Comparison of ENCODE assay signal across 8 cellular contexts in genomic region chr16:180101-180920, GRCh38. TPM values are rescaled to one million over a fixed set of nuclear protein-coding genes. Genes with fewer than 3 reads are reported as not detected.
DNase-seq lines count a peak whose midpoint lies in the region; ATAC-seq and TF ChIP-seq lines count a peak whose summit lies in the region.

TSS of gene HBQ1 (plus strand) at chr16:180459. CDS start at chr16:180487, 28 bp downstream.

- CTCF ChIA-PET in activated CD4-positive, alpha-beta T cell treated with anti-CD3 and anti-CD28 coated beads, Interleukin-2, amount 10 ng/mL, durations not matched to agents 7 days and 5 days (lab: Charles Lee), result interaction anchor here (1.0 to 2.4 kb wide), 2 partner anchors 9 to 12 kb away, joined by 3 to 7 read pairs; no protein-coding TSS in a partner anchor
- CTCF ChIA-PET in T-cell (lab: Charles Lee), result interaction anchor here in 1 of 2 donors (0.7 to 0.8 kb wide), 3 partner anchors 8 to 182 kb away, joined by 3 to 8 read pairs (median 7); no protein-coding TSS in a partner anchor

- H3K27me3 ChIP-seq in tibial artery, result peaks cover 0 to 52% of the 10 kb centered on the region in 2 donors

- ATAC-seq in T-cell (replicated peaks in 1 of 4) (peak; percentile 7 to 18 (median 16)), memory B cell (ENCODE audit: low read depth) (no peak), HG02678 (IDR thresholded peaks at IDR 0.05; ENCODE audit: unreplicated experiment) (no peak)

- no peak within 1 kb of the TSS for H3K27ac Mint-ChIP-seq in activated CD4-positive, alpha-beta T cell treated with anti-CD3 and anti-CD28 coated beads, Interleukin-2, amount 10 ng/mL, durations not matched to agents 7 days and 5 days
- H3K27ac Mint-ChIP-seq in T-cell (no peak within 1 kb of the TSS), memory B cell (no peak within 1 kb of the TSS)
- H3K27ac Mint-ChIP-seq in dendritic cell treated with granulocyte-macrophage colony-stimulating factor and Interleukin-4, amounts not matched to agents 40 ng/mL and 50 ng/mL, for 4 days, result no peak within 1 kb of the TSS

- no peak within 1 kb of the TSS for H3K4me3 Mint-ChIP-seq in activated CD4-positive, alpha-beta T cell treated with anti-CD3 and anti-CD28 coated beads, Interleukin-2, amount 10 ng/mL, durations not matched to agents 7 days and 5 days
- H3K4me3 Mint-ChIP-seq in T-cell (peak within 1 kb of the TSS; percentile 6 to 71 (median 57)), memory B cell (peak within 1 kb of the TSS; percentile 37)
- peak within 1 kb of the TSS; percentile 46 for H3K4me3 Mint-ChIP-seq in dendritic cell treated with granulocyte-macrophage colony-stimulating factor and Interleukin-4, amounts not matched to agents 40 ng/mL and 50 ng/mL, for 4 days

- DNase-seq in activated CD4-positive, alpha-beta T cell treated with anti-CD3 and anti-CD28 coated beads for 1 hour, result peak; percentile 12
- no peak for DNase-seq in activated CD4-positive, alpha-beta T cell treated with anti-CD3 and anti-CD28 coated beads, Interleukin-2, amount 10 ng/mL, durations not matched to agents 7 days and 5 days
- DNase-seq in T-cell (peak in 10 of 34 experiments; percentile 9 to 46 (median 21)), memory B cell (ENCODE audit: low spot score in 2 of 2) (no peak), tibial artery (no peak), NCI-H1105 (lab: John Stamatoyannopoulos, UW) (no peak)

- TF ChIP-seq CTCF in tibial artery (IDR thresholded peaks at IDR 0.05), result peak; percentile 7 to 22

- H3K36me3 Mint-ChIP-seq in activated CD4-positive, alpha-beta T cell treated with anti-CD3 and anti-CD28 coated beads, Interleukin-2, amount 10 ng/mL, durations not matched to agents 7 days and 5 days (ENCODE audit: low read depth), result peaks cover 2% of the 10 kb centered on the region
- no peaks in the 10 kb centered on the region for H3K36me3 Mint-ChIP-seq in T-cell
- H3K36me3 Mint-ChIP-seq in dendritic cell treated with granulocyte-macrophage colony-stimulating factor and Interleukin-4, amounts not matched to agents 40 ng/mL and 50 ng/mL, for 4 days (ENCODE audit: low read depth), result peaks cover 6% of the 10 kb centered on the region
- no peaks in the 10 kb centered on the region for H3K36me3 Mint-ChIP-seq in memory B cell

- H3K36me3 ChIP-seq in tibial artery, result peaks cover 0 to 5% (median 0%) of the 10 kb centered on the region in 3 donors

- POLR2A ChIA-PET in activated CD4-positive, alpha-beta T cell treated with anti-CD3 and anti-CD28 coated beads, Interleukin-2, amount 10 ng/mL, durations not matched to agents 7 days and 5 days (lab: Charles Lee), result no interaction called here
- POLR2A ChIA-PET in T-cell (lab: Charles Lee), result no interaction called here

- no peaks in the 10 kb centered on the region for H3K9me3 ChIP-seq in tibial artery

- H3K4me1 Mint-ChIP-seq in activated CD4-positive, alpha-beta T cell treated with anti-CD3 and anti-CD28 coated beads, Interleukin-2, amount 10 ng/mL, durations not matched to agents 7 days and 5 days, result peaks cover 9% of the 10 kb centered on the region
- peaks cover 2 to 20% (median 9%) of the 10 kb centered on the region in 3 donors for H3K4me1 Mint-ChIP-seq in T-cell
- H3K4me1 Mint-ChIP-seq in dendritic cell treated with granulocyte-macrophage colony-stimulating factor and Interleukin-4, amounts not matched to agents 40 ng/mL and 50 ng/mL, for 4 days (ENCODE audit: low read depth), result peaks cover 4% of the 10 kb centered on the region
- peaks cover 3% of the 10 kb centered on the region for H3K4me1 Mint-ChIP-seq in memory B cell

- intact Hi-C loops in dendritic cell treated with granulocyte-macrophage colony-stimulating factor and Interleukin-4, amounts not matched to agents 40 ng/mL and 50 ng/mL, for 4 days (cut with micrococcal nuclease), result no loop called here
- intact Hi-C loops in tibial artery (cut with DNase I; ENCODE audit: low total_unique reads), result loop anchor here (2.0 kb wide), 1 partner anchor 74 kb away; no protein-coding TSS in a partner anchor

- no peak within 1 kb of the TSS for H3K27ac ChIP-seq in tibial artery

- H3K27me3 Mint-ChIP-seq in activated CD4-positive, alpha-beta T cell treated with anti-CD3 and anti-CD28 coated beads, Interleukin-2, amount 10 ng/mL, durations not matched to agents 7 days and 5 days, result peaks cover 30% of the 10 kb centered on the region
- H3K27me3 Mint-ChIP-seq in T-cell, result peaks cover 8 to 30% of the 10 kb centered on the region in 2 donors
- H3K27me3 Mint-ChIP-seq in dendritic cell treated with granulocyte-macrophage colony-stimulating factor and Interleukin-4, amounts not matched to agents 40 ng/mL and 50 ng/mL, for 4 days, result peaks cover 50% of the 10 kb centered on the region
- peaks cover 13% of the 10 kb centered on the region for H3K27me3 Mint-ChIP-seq in memory B cell

- H3K9me3 Mint-ChIP-seq in activated CD4-positive, alpha-beta T cell treated with anti-CD3 and anti-CD28 coated beads, Interleukin-2, amount 10 ng/mL, durations not matched to agents 7 days and 5 days, result no peaks in the 10 kb centered on the region
- H3K9me3 Mint-ChIP-seq in T-cell (no peaks in the 10 kb centered on the region), memory B cell (no peaks in the 10 kb centered on the region)
- H3K9me3 Mint-ChIP-seq in dendritic cell treated with granulocyte-macrophage colony-stimulating factor and Interleukin-4, amounts not matched to agents 40 ng/mL and 50 ng/mL, for 4 days, result no peaks in the 10 kb centered on the region

- H3K4me1 ChIP-seq in tibial artery, result peaks cover 10 to 25% (median 19%) of the 10 kb centered on the region in 4 donors

- peak within 1 kb of the TSS; percentile 21 to 36 for H3K4me3 ChIP-seq in tibial artery

RNA-seq across cellular contexts. Expression of gene HBQ1, which starts in this region (rescaled TPM):
- not detected for total RNA-seq in activated CD4-positive, alpha-beta T cell treated with anti-CD3 and anti-CD28 coated beads, Interleukin-2, amount 10 ng/mL, durations not matched to agents 7 days and 5 days
- not detected for total RNA-seq in T-cell

Comparison
In these comparisons a context has a peak if more than half of its experiments do, and no peak if none do; other contexts are left out.
1. Peak in ATAC-seq in T-cell; RNA of the gene not detected or under 1 TPM.